ENCODE assay signal across 27 cellular contexts in the genomic region with DNA sequence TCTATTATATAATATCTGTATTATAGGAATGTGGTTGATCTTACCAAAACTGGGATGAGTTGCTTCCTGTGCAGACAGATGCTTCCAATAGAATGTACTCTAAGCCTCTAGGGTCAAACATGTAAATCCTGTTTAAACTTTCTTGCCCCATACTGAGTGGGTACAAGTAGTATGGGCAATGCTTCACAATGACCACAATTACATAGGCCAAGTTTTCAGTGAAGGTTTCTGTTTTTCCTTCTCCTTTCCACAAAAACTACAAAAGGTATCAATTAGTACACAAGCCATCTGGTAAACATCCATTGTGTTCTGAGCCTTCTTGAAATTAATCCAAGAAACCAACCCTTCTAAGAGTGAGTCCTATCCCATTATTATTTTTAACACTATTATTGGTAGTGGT.
"Had no signal": no experiment of that assay in that cellular context is flagged by ENCODE, and none has a peak within 500 bp of the region (broad histone marks: within the 10 kb centered on the region; RNA-seq: fewer than 3 reads in every experiment).

No MANE protein-coding gene starts in this region.

- H3K36me3 Mint-ChIP-seq: WTC11 had no signal

- H3K4me3 ChIP-seq: coronary artery, dorsolateral prefrontal cortex had no signal

- H3K27ac ChIP-seq: brain microvascular endothelial cell, coronary artery, VCaP had no signal

- H3K27me3 Mint-ChIP-seq: activated CD8-positive, alpha-beta T cell treated with anti-CD3 and anti-CD28 coated beads for 36 hours; activated naive CD8-positive, alpha-beta T cell; activated T-helper 17 cell treated with anti-CD3 and anti-CD28 coated beads, Interleukin-2, amount 50 U/mL, for 72 hours; central memory CD8-positive, alpha-beta T cell; T-helper 17 cell had no signal

- H3K9me3 Mint-ChIP-seq: activated CD8-positive, alpha-beta T cell treated with anti-CD3 and anti-CD28 coated beads for 36 hours; activated T-cell treated with anti-CD3 and anti-CD28 coated beads, Interleukin-2, amount 50 U/mL, for 4 hours; activated T-helper 17 cell treated with anti-CD3 and anti-CD28 coated beads, Interleukin-2, amount 50 U/mL, for 72 hours; central memory CD8-positive, alpha-beta T cell; dendritic cell treated with granulocyte-macrophage colony-stimulating factor and Interleukin-4, amounts not matched to agents 40 ng/mL and 50 ng/mL, for 4 days; endodermal cell; WTC11 had no signal

- ATAC-seq: activated CD8-positive, alpha-beta T cell treated with anti-CD3 and anti-CD28 coated beads for 36 hours; activated T-cell treated with anti-CD3 and anti-CD28 coated beads, Interleukin-2, amount 50 U/mL, for 4 hours; activated T-helper 17 cell treated with anti-CD3 and anti-CD28 coated beads, Interleukin-2, amount 50 U/mL, for 72 hours; esophagus mucosa; T-helper 17 cell; WTC11 had no signal

- H3K4me3 Mint-ChIP-seq: activated CD8-positive, alpha-beta T cell treated with anti-CD3 and anti-CD28 coated beads for 36 hours; activated naive CD8-positive, alpha-beta T cell; activated T-cell treated with anti-CD3 and anti-CD28 coated beads, Interleukin-2, amount 50 U/mL, for 4 hours; activated T-helper 17 cell treated with anti-CD3 and anti-CD28 coated beads, Interleukin-2, amount 50 U/mL, for 72 hours; central memory CD8-positive, alpha-beta T cell; dendritic cell treated with granulocyte-macrophage colony-stimulating factor and Interleukin-4, amounts not matched to agents 40 ng/mL and 50 ng/mL, for 4 days; endodermal cell; T-helper 17 cell; WTC11 had no signal

- DNase-seq: activated CD4-positive, alpha-beta T cell treated with anti-CD3 and anti-CD28 coated beads for 48 hours; activated CD4-positive, alpha-beta T cell treated with anti-CD3 and anti-CD28 coated beads, Interleukin-2, amount 50 U/mL, for 1 hour; activated CD4-positive, alpha-beta T cell treated with anti-CD3 and anti-CD28 coated beads, Interleukin-2, amount 50 U/mL, for 48 hours; activated CD8-positive, alpha-beta memory T cell treated with anti-CD3 and anti-CD28 coated beads for 24 hours; activated CD8-positive, alpha-beta T cell treated with anti-CD3 and anti-CD28 coated beads for 36 hours; activated effector memory CD4-positive, alpha-beta T cell treated with Interleukin-2 at 50 U/mL for 16 hours; activated gamma-delta T cell treated with Interleukin-2 at 50 U/mL for 16 hours; activated naive CD4-positive, alpha-beta T cell treated with anti-CD3 and anti-CD28 coated beads, Interleukin-2, amount 50 U/mL, for 16 hours; activated naive CD4-positive, alpha-beta T cell treated with Interleukin-2 at 50 U/mL for 16 hours; activated T-cell treated with anti-CD3 and anti-CD28 coated beads, Interleukin-2, amount 50 U/mL, for 4 hours; amniotic stem cell; anterior cingulate cortex; brain microvascular endothelial cell; dorsolateral prefrontal cortex; effector memory CD4-positive, alpha-beta T cell; endodermal cell; head of caudate nucleus; T-helper 1 cell; T-helper 17 cell had no signal

- H3K27ac Mint-ChIP-seq: activated CD8-positive, alpha-beta T cell treated with anti-CD3 and anti-CD28 coated beads for 36 hours; activated T-helper 17 cell treated with anti-CD3 and anti-CD28 coated beads, Interleukin-2, amount 50 U/mL, for 72 hours; dendritic cell treated with granulocyte-macrophage colony-stimulating factor and Interleukin-4, amounts not matched to agents 40 ng/mL and 50 ng/mL, for 4 days; endodermal cell; T-helper 17 cell; WTC11 had no signal

- H3K36me3 ChIP-seq: brain microvascular endothelial cell had no signal

- H3K27me3 ChIP-seq: brain microvascular endothelial cell, dorsolateral prefrontal cortex had no signal
